ENCODE assay signal across 4 cellular contexts in the genomic region with DNA sequence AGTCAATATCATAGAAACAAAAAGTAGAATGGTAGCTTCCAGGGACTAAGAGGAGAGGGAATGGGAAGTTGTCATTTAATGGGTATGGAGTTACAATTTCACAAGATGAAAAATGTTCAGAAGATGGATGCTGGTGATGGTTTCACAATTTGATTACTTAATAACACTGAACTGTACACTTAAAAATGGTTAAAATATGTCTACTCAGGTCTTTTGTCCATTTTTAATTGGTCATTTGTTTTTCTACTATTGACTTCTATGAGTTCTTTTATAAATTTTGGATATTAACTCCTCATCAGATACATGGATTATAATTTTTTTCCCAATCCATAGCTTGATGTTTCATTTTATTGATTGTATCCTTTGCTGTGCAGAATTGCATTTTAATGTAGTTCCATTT.
A peak's percentile ranks its signal among the peaks of the same experiment; 100 is the strongest.
TF ChIP-seq lines count a peak whose summit lies in the region.

No MANE protein-coding gene starts in this region.

TF ChIP-seq in HepG2, 621 proteins besides CTCF, POLR2A, EP300 and RAD21 (continues in another document):
- TF ChIP-seq EEA1 (CRISPR knock-in tag; IDR thresholded peaks at IDR 0.05; ENCODE audit: borderline replicate concordance) (no peak), MATR3 (CRISPR knock-in tag; IDR thresholded peaks at IDR 0.05) (no peak), ZNF225 (CRISPR knock-in tag; IDR thresholded peaks at IDR 0.05) (no peak), MIER3 (CRISPR knock-in tag; IDR thresholded peaks at IDR 0.05; ENCODE audit: borderline replicate concordance) (no peak), RBAK (CRISPR knock-in tag; IDR thresholded peaks at IDR 0.05) (no peak), ZNF788 (CRISPR knock-in tag; IDR thresholded peaks at IDR 0.05; ENCODE audit: borderline replicate concordance) (no peak), ZNF251 (CRISPR knock-in tag; IDR thresholded peaks at IDR 0.05) (no peak), MAFF (IDR thresholded peaks at IDR 0.05; ENCODE audit: low read depth, low read length) (peak; percentile 17; the same call in 1 of the 2 replicates), MAFK (conservative IDR thresholded peaks at IDR 0.05 in 1 of 2, IDR thresholded peaks at IDR 0.05 in 1 of 2; ENCODE audit: low read length in 2 of 2) (peak in 1 of 2 experiments; percentile 61; a peak in 2 of 4 replicates)
- TF ChIP-seq, protein P1, sequence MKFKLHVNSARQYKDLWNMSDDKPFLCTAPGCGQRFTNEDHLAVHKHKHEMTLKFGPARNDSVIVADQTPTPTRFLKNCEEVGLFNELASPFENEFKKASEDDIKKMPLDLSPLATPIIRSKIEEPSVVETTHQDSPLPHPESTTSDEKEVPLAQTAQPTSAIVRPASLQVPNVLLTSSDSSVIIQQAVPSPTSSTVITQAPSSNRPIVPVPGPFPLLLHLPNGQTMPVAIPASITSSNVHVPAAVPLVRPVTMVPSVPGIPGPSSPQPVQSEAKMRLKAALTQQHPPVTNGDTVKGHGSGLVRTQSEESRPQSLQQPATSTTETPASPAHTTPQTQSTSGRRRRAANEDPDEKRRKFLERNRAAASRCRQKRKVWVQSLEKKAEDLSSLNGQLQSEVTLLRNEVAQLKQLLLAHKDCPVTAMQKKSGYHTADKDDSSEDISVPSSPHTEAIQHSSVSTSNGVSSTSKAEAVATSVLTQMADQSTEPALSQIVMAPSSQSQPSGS (CRISPR knock-in tag; IDR thresholded peaks at IDR 0.05): no peak
- TF ChIP-seq, protein P2, sequence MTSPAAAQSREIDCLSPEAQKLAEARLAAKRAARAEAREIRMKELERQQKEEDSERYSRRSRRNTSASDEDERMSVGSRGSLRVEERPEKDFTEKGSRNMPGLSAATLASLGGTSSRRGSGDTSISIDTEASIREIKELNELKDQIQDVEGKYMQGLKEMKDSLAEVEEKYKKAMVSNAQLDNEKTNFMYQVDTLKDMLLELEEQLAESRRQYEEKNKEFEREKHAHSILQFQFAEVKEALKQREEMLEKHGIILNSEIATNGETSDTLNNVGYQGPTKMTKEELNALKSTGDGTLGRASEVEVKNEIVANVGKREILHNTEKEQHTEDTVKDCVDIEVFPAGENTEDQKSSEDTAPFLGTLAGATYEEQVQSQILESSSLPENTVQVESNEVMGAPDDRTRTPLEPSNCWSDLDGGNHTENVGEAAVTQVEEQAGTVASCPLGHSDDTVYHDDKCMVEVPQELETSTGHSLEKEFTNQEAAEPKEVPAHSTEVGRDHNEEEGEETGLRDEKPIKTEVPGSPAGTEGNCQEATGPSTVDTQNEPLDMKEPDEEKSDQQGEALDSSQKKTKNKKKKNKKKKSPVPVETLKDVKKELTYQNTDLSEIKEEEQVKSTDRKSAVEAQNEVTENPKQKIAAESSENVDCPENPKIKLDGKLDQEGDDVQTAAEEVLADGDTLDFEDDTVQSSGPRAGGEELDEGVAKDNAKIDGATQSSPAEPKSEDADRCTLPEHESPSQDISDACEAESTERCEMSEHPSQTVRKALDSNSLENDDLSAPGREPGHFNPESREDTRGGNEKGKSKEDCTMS (CRISPR knock-in tag; conservative IDR thresholded peaks at IDR 0.05): no peak
- TF ChIP-seq, protein P3, sequence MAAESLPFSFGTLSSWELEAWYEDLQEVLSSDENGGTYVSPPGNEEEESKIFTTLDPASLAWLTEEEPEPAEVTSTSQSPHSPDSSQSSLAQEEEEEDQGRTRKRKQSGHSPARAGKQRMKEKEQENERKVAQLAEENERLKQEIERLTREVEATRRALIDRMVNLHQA (CRISPR knock-in tag; IDR thresholded peaks at IDR 0.05): no peak

TF ChIP-seq in A549, 52 proteins besides CTCF, POLR2A, EP300 and RAD21:
- TF ChIP-seq CHD4 (IDR thresholded peaks at IDR 0.05; ENCODE audit: borderline replicate concordance) (no peak), MAFK (IDR thresholded peaks at IDR 0.05; ENCODE audit: partially characterized antibody) (peak; percentile 18)

TF ChIP-seq in IMR-90, 13 proteins besides CTCF, POLR2A, EP300 and RAD21:
- TF ChIP-seq NFE2L2 (IDR thresholded peaks at IDR 0.05; ENCODE audit: low read depth, low read length): no peak
- TF ChIP-seq, protein P4, sequence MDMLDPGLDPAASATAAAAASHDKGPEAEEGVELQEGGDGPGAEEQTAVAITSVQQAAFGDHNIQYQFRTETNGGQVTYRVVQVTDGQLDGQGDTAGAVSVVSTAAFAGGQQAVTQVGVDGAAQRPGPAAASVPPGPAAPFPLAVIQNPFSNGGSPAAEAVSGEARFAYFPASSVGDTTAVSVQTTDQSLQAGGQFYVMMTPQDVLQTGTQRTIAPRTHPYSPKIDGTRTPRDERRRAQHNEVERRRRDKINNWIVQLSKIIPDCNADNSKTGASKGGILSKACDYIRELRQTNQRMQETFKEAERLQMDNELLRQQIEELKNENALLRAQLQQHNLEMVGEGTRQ (IDR thresholded peaks at IDR 0.05; ENCODE audit: low read depth, low read length): no peak
- TF ChIP-seq MAFK (IDR thresholded peaks at IDR 0.05; ENCODE audit: low read depth, low read length): 0 out of 2 replicates have a peak, but pooled peaks have one; percentile 7

TF ChIP-seq in K562, 482 proteins besides CTCF, POLR2A, EP300 and RAD21:
- peak; percentile 58; the same call in 1 of the 2 replicates for TF ChIP-seq ZNF316 (IDR thresholded peaks at IDR 0.05)
- TF ChIP-seq FOXA3 (CRISPR knock-in tag; conservative IDR thresholded peaks at IDR 0.05 in 1 of 2, IDR thresholded peaks at IDR 0.05 in 1 of 2): no peak
- TF ChIP-seq KHSRP (IDR thresholded peaks at IDR 0.05): no peak
